8 cellular contexts compared by ENCODE assay signal in the genomic region with DNA sequence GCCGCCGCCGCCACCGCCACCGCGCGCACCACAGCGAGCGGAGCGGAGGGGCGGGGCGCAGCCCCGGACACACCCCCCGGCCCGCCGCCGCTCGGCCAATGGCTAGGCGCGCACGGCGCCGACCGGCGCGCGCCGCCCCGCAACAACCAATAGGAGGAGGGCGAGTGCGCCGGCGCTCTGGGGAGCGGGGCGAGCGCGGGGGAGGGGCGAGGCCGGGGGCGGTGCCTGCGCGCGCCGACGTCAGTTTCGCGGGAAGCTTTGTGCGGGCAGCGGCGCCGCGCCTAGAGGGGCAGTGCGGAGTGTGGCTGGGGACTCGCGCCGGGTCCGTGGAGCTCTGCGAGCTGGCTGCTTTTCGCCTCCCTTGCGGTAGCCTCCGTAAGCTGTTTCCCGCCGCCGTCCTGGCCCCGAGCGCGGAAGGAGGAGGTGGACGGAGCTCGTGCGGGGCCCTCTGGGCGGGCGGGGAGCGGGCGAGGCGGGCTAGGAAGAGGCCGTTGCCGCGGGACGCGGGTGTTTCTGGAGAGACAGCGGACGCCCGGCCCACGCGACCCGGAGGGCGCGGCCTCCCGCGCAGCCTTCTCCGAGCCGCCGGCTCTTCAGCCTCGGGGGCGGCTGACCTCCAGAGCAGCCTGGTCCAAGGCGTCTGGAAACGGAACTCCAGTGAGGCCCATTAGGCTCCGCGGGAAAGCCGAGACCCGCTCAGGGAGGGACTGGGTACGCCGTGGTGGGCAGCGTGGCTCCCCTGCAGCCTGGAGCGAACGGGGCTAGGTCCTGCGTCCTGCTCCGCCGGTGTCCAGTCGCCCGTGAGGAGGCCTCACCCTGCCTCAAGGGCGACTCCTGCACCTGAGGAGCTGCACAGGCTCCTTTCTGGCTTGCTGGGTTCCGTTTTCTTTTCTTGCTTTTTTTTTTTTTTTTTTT. TPM values are rescaled to one million over a fixed set of nuclear protein-coding genes. Genes with fewer than 3 reads are reported as not detected.
A peak's percentile ranks its signal among the peaks of the same experiment; 100 is the strongest.
DNase-seq lines count a peak whose midpoint lies in the region; ATAC-seq lines count a peak whose summit lies in the region.

TSS of gene ZMYND19 (minus strand) at position 44 of the 915 bp plus-strand sequence. CDS start 249 bp downstream, outside the sequence.

- no peaks in the 10 kb centered on the region for H3K27me3 Mint-ChIP-seq in activated CD4-positive, alpha-beta memory T cell treated with anti-CD3 and anti-CD28 coated beads, Interleukin-2, amount 10 ng/mL, durations not matched to agents 7 days and 5 days

- CTCF ChIA-PET in activated CD4-positive, alpha-beta memory T cell treated with anti-CD3 and anti-CD28 coated beads, Interleukin-2, amount 10 ng/mL, durations not matched to agents 7 days and 5 days (lab: Charles Lee), result interaction anchor here (0.6 to 2.7 kb wide), 7 partner anchors 8 to 66 kb away, joined by 3 to 11 read pairs (median 3); partner anchors contain the start of genes DPH7, EHMT1 and MRPL41

- peaks cover 22% of the 10 kb centered on the region for H3K4me1 Mint-ChIP-seq in activated CD4-positive, alpha-beta memory T cell treated with anti-CD3 and anti-CD28 coated beads, Interleukin-2, amount 10 ng/mL, durations not matched to agents 7 days and 5 days

- H3K4me3 Mint-ChIP-seq in activated CD4-positive, alpha-beta memory T cell treated with anti-CD3 and anti-CD28 coated beads, Interleukin-2, amount 10 ng/mL, durations not matched to agents 7 days and 5 days, result peak within 1 kb of the TSS; percentile 92

- ATAC-seq in GM19452 (IDR thresholded peaks at IDR 0.05; ENCODE audit: unreplicated experiment) (peak; percentile 86), HG03571 (IDR thresholded peaks at IDR 0.05; ENCODE audit: unreplicated experiment) (peak; percentile 78)

- no peaks in the 10 kb centered on the region for H3K9me3 Mint-ChIP-seq in activated CD4-positive, alpha-beta memory T cell treated with anti-CD3 and anti-CD28 coated beads, Interleukin-2, amount 10 ng/mL, durations not matched to agents 7 days and 5 days

- DNase-seq in CD1c-positive myeloid dendritic cell (ENCODE audit: extremely low spot score), result peak; percentile 96
- peak; percentile 55 for DNase-seq in NCI-H82 treated with DMSO at 0.1 percent for 48 hours (lab: John Stamatoyannopoulos, UW; ENCODE audit: unreplicated experiment)
- peak; percentile 90 for DNase-seq in activated CD4-positive, alpha-beta memory T cell treated with anti-CD3 and anti-CD28 coated beads, Interleukin-2, amount 10 ng/mL, durations not matched to agents 7 days and 5 days
- peak; percentile 85 for DNase-seq in effector CD4-positive, alpha-beta T cell
- DNase-seq in medulla oblongata (ENCODE audit: extremely low spot score), result peak; percentile 90
- DNase-seq in stimulated activated CD4-positive, alpha-beta T cell treated with anti-CD3 and anti-CD28 coated beads, TNF-alpha, amount 100 ng/mL, for 48 hours (ENCODE audit: low read depth in 3 of 3), result peak; percentile 77 to 85 (median 84)

- H3K36me3 Mint-ChIP-seq in activated CD4-positive, alpha-beta memory T cell treated with anti-CD3 and anti-CD28 coated beads, Interleukin-2, amount 10 ng/mL, durations not matched to agents 7 days and 5 days (ENCODE audit: low read depth), result peaks cover 23% of the 10 kb centered on the region

- POLR2A ChIA-PET in activated CD4-positive, alpha-beta memory T cell treated with anti-CD3 and anti-CD28 coated beads, Interleukin-2, amount 10 ng/mL, durations not matched to agents 7 days and 5 days (lab: Charles Lee), result interaction anchor here (0.6 to 1.8 kb wide), 7 partner anchors 9 to 198 kb away, joined by 3 to 10 read pairs (median 7); partner anchors contain the start of genes ARRDC1, DPH7 and EHMT1

- peak within 1 kb of the TSS; percentile 83 for H3K27ac Mint-ChIP-seq in activated CD4-positive, alpha-beta memory T cell treated with anti-CD3 and anti-CD28 coated beads, Interleukin-2, amount 10 ng/mL, durations not matched to agents 7 days and 5 days

RNA-seq across cellular contexts. Expression of gene ZMYND19, which starts in this region (rescaled TPM):
- 10 to 100 TPM; 24.0 to 25.4 TPM for total RNA-seq in activated CD4-positive, alpha-beta memory T cell treated with anti-CD3 and anti-CD28 coated beads, Interleukin-2, amount 10 ng/mL, durations not matched to agents 7 days and 5 days

Comparison
In these comparisons a context has a peak if more than half of its experiments do, and no peak if none do; other contexts are left out.
1. Peak in every context shown above with its lines: DNase-seq and ATAC-seq.